19 cellular contexts compared by ENCODE assay signal in the genomic region with DNA sequence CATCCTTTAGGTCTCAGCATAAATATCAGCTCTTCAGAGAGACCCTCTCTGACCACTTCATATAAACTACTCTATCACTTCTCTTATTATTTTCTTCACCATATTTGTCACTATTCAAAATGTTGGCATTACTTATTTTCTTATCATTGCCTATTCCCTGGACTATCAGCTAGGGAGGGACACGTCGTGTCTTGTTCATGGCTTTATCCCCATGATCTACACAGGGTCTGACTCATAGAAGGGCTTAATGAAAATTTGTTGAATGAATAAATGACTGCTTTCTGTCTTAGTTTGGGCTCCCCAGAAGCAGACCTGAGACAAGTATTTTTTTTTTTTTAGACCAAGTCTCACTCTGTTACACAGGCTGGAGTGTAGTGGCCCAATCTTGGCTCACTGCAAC.
"Had no signal": no experiment of that assay in that cellular context is flagged by ENCODE, and none has a peak within 500 bp of the region (broad histone marks: within the 10 kb centered on the region; RNA-seq: fewer than 3 reads in every experiment).

No MANE protein-coding gene starts in this region.

- H3K27ac Mint-ChIP-seq: activated CD4-positive, alpha-beta T cell treated with anti-CD3 and anti-CD28 coated beads, Interleukin-2, amount 10 ng/mL, durations not matched to agents 24 days and 14 days; activated CD8-positive, alpha-beta T cell treated with anti-CD3 and anti-CD28 coated beads, Interleukin-2, amount 10 ng/mL, durations not matched to agents 7 days and 5 days; activated naive CD8-positive, alpha-beta T cell treated with anti-CD3 and anti-CD28 coated beads, Interleukin-2, amount 10 ng/mL, durations not matched to agents 7 days and 5 days; memory B cell; neural progenitor cell; T-cell had no signal

- H2AFZ ChIP-seq: hepatocyte, neural progenitor cell had no signal

- H3K27me3 Mint-ChIP-seq: activated CD4-positive, alpha-beta T cell treated with anti-CD3 and anti-CD28 coated beads, Interleukin-2, amount 10 ng/mL, durations not matched to agents 24 days and 14 days; activated naive CD8-positive, alpha-beta T cell treated with anti-CD3 and anti-CD28 coated beads, Interleukin-2, amount 10 ng/mL, durations not matched to agents 7 days and 5 days; memory B cell; T-cell had no signal

- H3K36me3 ChIP-seq: neural progenitor cell had no signal

- H3K4me3 ChIP-seq: esophagus muscularis mucosa, hepatocyte, left ventricle myocardium inferior, neural progenitor cell, sigmoid colon, spleen had no signal

- H3K4me2 ChIP-seq: hepatocyte, neural progenitor cell, SK-N-SH had no signal

- H3K9me3 ChIP-seq: esophagus muscularis mucosa, left ventricle myocardium inferior, sigmoid colon, SK-N-SH, spleen had no signal

- H3K9me3 Mint-ChIP-seq: activated CD4-positive, alpha-beta T cell treated with anti-CD3 and anti-CD28 coated beads, Interleukin-2, amount 10 ng/mL, durations not matched to agents 24 days and 14 days; activated naive CD8-positive, alpha-beta T cell treated with anti-CD3 and anti-CD28 coated beads, Interleukin-2, amount 10 ng/mL, durations not matched to agents 7 days and 5 days; memory B cell; neural progenitor cell; T-cell had no signal

- H3K27ac ChIP-seq: esophagus muscularis mucosa, hepatocyte, left ventricle myocardium inferior, neural progenitor cell, sigmoid colon, spleen had no signal

- ATAC-seq: activated CD8-positive, alpha-beta T cell treated with anti-CD3 and anti-CD28 coated beads, Interleukin-2, amount 10 ng/mL, durations not matched to agents 7 days and 5 days; T-cell had no signal

- H3K4me3 Mint-ChIP-seq: activated CD8-positive, alpha-beta T cell treated with anti-CD3 and anti-CD28 coated beads, Interleukin-2, amount 10 ng/mL, durations not matched to agents 7 days and 5 days; activated naive CD8-positive, alpha-beta T cell treated with anti-CD3 and anti-CD28 coated beads, Interleukin-2, amount 10 ng/mL, durations not matched to agents 7 days and 5 days; memory B cell; neural progenitor cell had no signal

- DNase-seq: activated CD4-positive, alpha-beta T cell treated with anti-CD3 and anti-CD28 coated beads, Interleukin-2, amount 10 ng/mL, durations not matched to agents 24 days and 14 days; activated CD4-positive, CD25-positive, alpha-beta regulatory T cell; activated CD8-positive, alpha-beta memory T cell treated with anti-CD3 and anti-CD28 coated beads, Interleukin-2, amount 50 U/mL, for 4 hours; activated CD8-positive, alpha-beta T cell treated with anti-CD3 and anti-CD28 coated beads, Interleukin-2, amount 10 ng/mL, durations not matched to agents 7 days and 5 days; activated gamma-delta T cell treated with Interleukin-2 at 50 U/mL for 16 hours; activated naive CD8-positive, alpha-beta T cell treated with anti-CD3 and anti-CD28 coated beads, Interleukin-2, amount 10 ng/mL, durations not matched to agents 7 days and 5 days; activated T-cell treated with anti-CD3 and anti-CD28 coated beads, Interleukin-2, amount 50 U/mL, for 48 hours; anterior cingulate cortex; left ventricle myocardium inferior; sigmoid colon; SK-N-SH; spleen; T-cell had no signal

- H3K9ac ChIP-seq: neural progenitor cell, SK-N-SH had no signal

- H3K27me3 ChIP-seq: esophagus muscularis mucosa, hepatocyte, neural progenitor cell, sigmoid colon, spleen had no signal

- FAIRE-seq: TTC549, urothelium cell line had no signal
